1 cellular context compared by ENCODE assay signal in genomic region chr2:28544069-28544346, GRCh38.
TF ChIP-seq lines count a peak whose summit lies in the region.

No MANE protein-coding gene starts in this region.

TF ChIP-seq in H1, 55 proteins besides CTCF, POLR2A, EP300 and RAD21:
- no peak for TF ChIP-seq ATF2 (IDR thresholded peaks at IDR 0.05; ENCODE audit: low read length)
- TF ChIP-seq RXRA (IDR thresholded peaks at IDR 0.05; ENCODE audit: insufficient read depth, low read depth, low read length): no peak
- TF ChIP-seq SIX5 (IDR thresholded peaks at IDR 0.05; ENCODE audit: low read depth, low read length): no peak
- no peak for TF ChIP-seq BRCA1 (IDR thresholded peaks at IDR 0.05; ENCODE audit: low read depth, low read length)
- no peak for TF ChIP-seq POLR2AphosphoS5 (IDR thresholded peaks at IDR 0.05; ENCODE audit: low read depth, low read length)
- no peak for TF ChIP-seq SAP30 (IDR thresholded peaks at IDR 0.05; ENCODE audit: insufficient read depth, insufficient replicate concordance, low read length)
- TF ChIP-seq MAX (IDR thresholded peaks at IDR 0.05): no peak
- no peak for TF ChIP-seq TAF1 (IDR thresholded peaks at IDR 0.05; ENCODE audit: low read depth, low read length)
- no peak for TF ChIP-seq NRF1 (IDR thresholded peaks at IDR 0.05; ENCODE audit: low read depth, low read length)
- TF ChIP-seq CHD2 (IDR thresholded peaks at IDR 0.05; ENCODE audit: low read length): no peak
- TF ChIP-seq GABPA (IDR thresholded peaks at IDR 0.05; ENCODE audit: borderline replicate concordance, insufficient read depth, low read length): no peak
TF ChIP-seq in H1: peak in this region for 0.
